30 cellular contexts compared by ENCODE assay signal in genomic region chr6:77543601-77544000, GRCh38.
"Had no signal": no experiment of that assay in that cellular context is flagged by ENCODE, and none has a peak within 500 bp of the region (broad histone marks: within the 10 kb centered on the region; RNA-seq: fewer than 3 reads in every experiment).

No MANE protein-coding gene starts in this region.

- H3K4me3 ChIP-seq: MG63, Peyer's patch, SJSA1 had no signal

- H3K27ac ChIP-seq: Peyer's patch, SJSA1 had no signal

- H3K9me3 ChIP-seq: MG63, Peyer's patch, SJSA1, SK-N-SH had no signal

- H3K9ac ChIP-seq: SK-N-SH had no signal

- H3K4me1 ChIP-seq: Peyer's patch, SJSA1 had no signal

- H3K36me3 ChIP-seq: MG63, Peyer's patch, SJSA1 had no signal

- ATAC-seq: PC-3 had no signal

- H3K4me2 ChIP-seq: SK-N-SH had no signal

- DNase-seq: Kasumi-1, MG63, NCI-H1048, NCI-H1092 treated with DMSO at 0.1 percent for 48 hours, NCI-H1105 treated with DMSO at 0.1 percent for 48 hours, NCI-H1417, NCI-H1436, NCI-H146, NCI-H1694, NCI-H187, NCI-H1930, NCI-H2029 treated with DMSO at 0.1 percent for 48 hours, NCI-H2081 treated with DMSO at 0.1 percent for 48 hours, NCI-H2107, NCI-H2171, NCI-H226, NCI-H446 treated with DMSO at 0.1 percent for 48 hours, NCI-H510A treated with DMSO at 0.1 percent for 48 hours, NCI-H524 treated with DMSO at 0.1 percent for 48 hours, NCI-H526 treated with DMSO at 0.1 percent for 48 hours, NCI-H82, PC-3, Peyer's patch, Right ventricle myocardium superior, RPMI8226, SHP77 treated with DMSO at 0.1 percent for 48 hours, SK-N-SH, SW 1271, T-helper 1 cell had no signal

- H3K27me3 ChIP-seq: MG63, Peyer's patch, SJSA1 had no signal
